Comparison of ENCODE assay signal across 26 cellular contexts in genomic region chr5:76412511-76412910, GRCh38. TPM values are rescaled to one million over a fixed set of nuclear protein-coding genes. Genes with fewer than 3 reads are reported as not detected.
"Had no signal": no experiment of that assay in that cellular context is flagged by ENCODE, and none has a peak within 500 bp of the region (broad histone marks: within the 10 kb centered on the region; RNA-seq: fewer than 3 reads in every experiment).

No MANE protein-coding gene starts in this region.

- H3K27me3 Mint-ChIP-seq: activated CD4-positive, alpha-beta memory T cell treated with anti-CD3 and anti-CD28 coated beads for 36 hours; activated CD4-positive, alpha-beta T cell treated with anti-CD3 and anti-CD28 coated beads, Interleukin-2, amount 10 ng/mL, durations not matched to agents 7 days and 5 days; activated naive CD8-positive, alpha-beta T cell treated with anti-CD3 and anti-CD28 coated beads, Interleukin-2, amount 50 U/mL, for 24 hours had no signal

- H3K4me3 Mint-ChIP-seq: activated CD4-positive, alpha-beta memory T cell treated with anti-CD3 and anti-CD28 coated beads for 36 hours; activated CD4-positive, alpha-beta T cell treated with anti-CD3 and anti-CD28 coated beads, Interleukin-2, amount 10 ng/mL, durations not matched to agents 7 days and 5 days; activated naive CD8-positive, alpha-beta T cell treated with anti-CD3 and anti-CD28 coated beads, Interleukin-2, amount 50 U/mL, for 24 hours; activated T-cell treated with anti-CD3 and anti-CD28 coated beads, Interleukin-2, amount 50 U/mL, for 4 hours had no signal

- ATAC-seq: activated naive CD4-positive, alpha-beta T cell treated with anti-CD3 and anti-CD28 coated beads, Interleukin-2, amount 50 U/mL, for 72 hours; activated naive CD8-positive, alpha-beta T cell treated with anti-CD3 and anti-CD28 coated beads, Interleukin-2, amount 50 U/mL, for 24 hours; activated T-cell treated with anti-CD3 and anti-CD28 coated beads, Interleukin-2, amount 50 U/mL, for 4 hours; body of pancreas; PC-3; SK-N-SH treated with all-trans-retinoic acid at 6 μM for 48 hours had no signal

- H3K4me3 ChIP-seq: ascending aorta, body of pancreas, SJSA1 had no signal

- H3K27ac Mint-ChIP-seq: activated CD4-positive, alpha-beta memory T cell treated with anti-CD3 and anti-CD28 coated beads for 36 hours; activated CD4-positive, alpha-beta T cell treated with anti-CD3 and anti-CD28 coated beads, Interleukin-2, amount 10 ng/mL, durations not matched to agents 7 days and 5 days; activated naive CD4-positive, alpha-beta T cell treated with anti-CD3 and anti-CD28 coated beads, Interleukin-2, amount 50 U/mL, for 72 hours; activated naive CD8-positive, alpha-beta T cell treated with anti-CD3 and anti-CD28 coated beads, Interleukin-2, amount 50 U/mL, for 24 hours had no signal

- DNase-seq: activated CD4-positive, alpha-beta memory T cell treated with anti-CD3 and anti-CD28 coated beads for 36 hours; activated CD4-positive, alpha-beta T cell treated with anti-CD3 and anti-CD28 coated beads, Interleukin-2, amount 10 ng/mL, durations not matched to agents 7 days and 5 days; activated CD4-positive, CD25-positive, alpha-beta regulatory T cell; activated CD8-positive, alpha-beta memory T cell treated with anti-CD3 and anti-CD28 coated beads for 24 hours; activated effector memory CD4-positive, alpha-beta T cell treated with anti-CD3 and anti-CD28 coated beads, Interleukin-2, amount 50 U/mL, for 16 hours; activated naive CD4-positive, alpha-beta T cell treated with Interleukin-2 at 50 U/mL for 16 hours; activated naive CD8-positive, alpha-beta T cell treated with anti-CD3 and anti-CD28 coated beads, Interleukin-2, amount 50 U/mL, for 24 hours; activated T-cell treated with anti-CD3 and anti-CD28 coated beads, Interleukin-2, amount 50 U/mL, for 4 hours; amniotic stem cell; body of pancreas; central memory CD4-positive, alpha-beta T cell; MM.1S; NCI-H1105 treated with DMSO at 0.1 percent for 48 hours; NCI-H1436 treated with DMSO at 0.1 percent for 48 hours; NCI-H187; NCI-H2081; NCI-H446; NCI-H524; PC-3; SHP77; SW 1271 had no signal

- H3K9me3 Mint-ChIP-seq: activated CD4-positive, alpha-beta memory T cell treated with anti-CD3 and anti-CD28 coated beads for 36 hours; activated naive CD4-positive, alpha-beta T cell treated with anti-CD3 and anti-CD28 coated beads, Interleukin-2, amount 50 U/mL, for 72 hours; activated naive CD8-positive, alpha-beta T cell treated with anti-CD3 and anti-CD28 coated beads, Interleukin-2, amount 50 U/mL, for 24 hours; activated T-cell treated with anti-CD3 and anti-CD28 coated beads, Interleukin-2, amount 50 U/mL, for 4 hours had no signal

RNA-seq across cellular contexts. Expression of gene IQGAP2, which starts 9.4 kb away (rescaled TPM):
- total RNA-seq: bronchial epithelial cell, PC-3 had no signal
